In the genomic region with DNA sequence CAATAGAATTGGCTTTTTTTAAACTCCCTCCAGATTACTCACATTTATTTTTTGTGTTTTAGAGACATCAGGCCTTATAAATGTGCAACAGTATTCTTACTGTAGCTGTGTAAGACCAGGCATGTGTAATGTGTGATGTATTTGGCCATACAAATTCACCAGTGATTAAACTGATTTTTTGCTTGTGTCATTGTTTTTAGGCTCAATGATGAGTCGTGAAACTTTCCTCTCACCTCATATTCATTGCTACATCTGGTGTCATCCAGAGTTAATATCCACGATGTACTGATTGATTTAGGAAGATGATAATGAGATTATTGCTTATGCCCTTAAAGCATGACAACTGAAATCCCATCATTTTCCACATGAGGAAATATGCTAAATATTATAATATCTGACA, we compare ENCODE assay signal across 21 cellular contexts.
A peak's percentile ranks its signal among the peaks of the same experiment; 100 is the strongest.
DNase-seq lines count a peak whose midpoint lies in the region; TF ChIP-seq lines count a peak whose summit lies in the region.
"Had no signal": no experiment of that assay in that cellular context is flagged by ENCODE, and none has a peak within 500 bp of the region (broad histone marks: within the 10 kb centered on the region; RNA-seq: fewer than 3 reads in every experiment).

No MANE protein-coding gene starts in this region.

- in situ Hi-C loops in mammary epithelial cell (cut with MboI; ENCODE audit: low sequenced_read_pairs in 2 of 2) = no loop called here

- no peaks in the 10 kb centered on the region for H3K4me1 Mint-ChIP-seq in MCF 10A (ENCODE audit: insufficient read depth, unreplicated experiment)
- H3K4me1 Mint-ChIP-seq: H9 had no signal

- no peak overlapping the region for H3K4me2 ChIP-seq in mammary epithelial cell (ENCODE audit: insufficient read depth, low read depth, low read length)
- H3K4me2 ChIP-seq: SK-N-SH had no signal

- H3K9me3 ChIP-seq in mammary epithelial cell (replicated peaks; ENCODE audit: insufficient read depth, low read length) = no peaks in the 10 kb centered on the region
- H3K9me3 ChIP-seq: BE2C, SK-N-SH had no signal

- 67% methylated on average over 2 of the region's 2 CpGs for WGBS in mammary epithelial cell (ENCODE audit: low coverage, missing lambda C conversion rate)

- no peaks in the 10 kb centered on the region for H3K36me3 ChIP-seq in mammary epithelial cell (ENCODE audit: insufficient read depth, low read length)
- H3K36me3 ChIP-seq: BE2C had no signal

- BruUV-seq in mammary epithelial cell (replicated peaks; lab: Mats Ljungman, UMichigan) (no TSS peak), MCF 10A (replicated peaks; lab: Mats Ljungman, UMichigan) (no TSS peak)

- DNase-seq in mammary epithelial cell (peak; percentile 19), MCF 10A (ENCODE audit: unreplicated experiment) (no peak), amniotic epithelial cell (ENCODE audit: low read depth) (peak; percentile 32), fibroblast of the aortic adventitia (ENCODE audit: low read depth) (peak; percentile 8), GF-D8 (lab: John Stamatoyannopoulos, UW) (no peak), dermis blood vessel endothelial cell (no peak), foreskin fibroblast (no peak)
- DNase-seq in activated CD8-positive, alpha-beta memory T cell treated with anti-CD3 and anti-CD28 coated beads, Interleukin-2, amount 50 U/mL, for 4 hours = no peak
- DNase-seq: BE2C; Calu3; CD8-positive, alpha-beta T cell; DMS79; H9; NCI-H1105 treated with DMSO at 0.1 percent for 48 hours; NCI-H1694; NCI-H2081 treated with DMSO at 0.1 percent for 48 hours; NCI-H510A; NCI-H774; SHP77; SK-N-SH had no signal

- no peak overlapping the region for H3K27ac Mint-ChIP-seq in MCF 10A (ENCODE audit: low read depth, unreplicated experiment)
- H3K27ac Mint-ChIP-seq: CD8-positive, alpha-beta T cell; H9 had no signal

- H3K79me2 ChIP-seq in mammary epithelial cell (ENCODE audit: insufficient read depth, low read length) = no peaks in the 10 kb centered on the region

- no peaks in the 10 kb centered on the region for H3K9me3 Mint-ChIP-seq in MCF 10A (ENCODE audit: unreplicated experiment)
- H3K9me3 Mint-ChIP-seq: CD8-positive, alpha-beta T cell; H9 had no signal

- no peak overlapping the region for H3K9ac ChIP-seq in mammary epithelial cell (ENCODE audit: insufficient read depth, low read length)
- H3K9ac ChIP-seq: SK-N-SH had no signal

- H4K20me1 ChIP-seq in mammary epithelial cell (ENCODE audit: insufficient read depth, low read length) = no peaks in the 10 kb centered on the region

- H2AFZ ChIP-seq in mammary epithelial cell (ENCODE audit: low read depth, low read length) = no peak overlapping the region

- CTCF ChIA-PET in mammary epithelial cell (lab: Charles Lee; ENCODE audit: low non-redundant PET) (no interaction called here), MCF 10A (lab: Yijun Ruan, JAX) (no interaction called here)

- H3K27ac ChIP-seq in mammary epithelial cell (ENCODE audit: insufficient read depth, low read depth, low read length) = no peak overlapping the region

- no peaks in the 10 kb centered on the region for H3K27me3 ChIP-seq in mammary epithelial cell (ENCODE audit: insufficient read depth, low read length)
- H3K27me3 ChIP-seq: BE2C had no signal

- intact Hi-C loops in mammary epithelial cell (cut with micrococcal nuclease) (no loop called here), MCF 10A (cut with micrococcal nuclease) (no loop called here)

- H3K36me3 Mint-ChIP-seq in MCF 10A (ENCODE audit: insufficient read depth, unreplicated experiment) = no peaks in the 10 kb centered on the region

- POLR2A ChIA-PET in MCF 10A (lab: Yijun Ruan, JAX) = no interaction called here

- H3K4me3 ChIP-seq in mammary epithelial cell (replicated peaks in 1 of 3; ENCODE audit: insufficient read depth in 1 of 3, low read depth in 2 of 3, low read length in 3 of 3) (no peak overlapping the region), fibroblast of the aortic adventitia (ENCODE audit: low read depth, low read length) (no peak overlapping the region), foreskin fibroblast (ENCODE audit: low read depth in 1 of 2, low read length in 2 of 2) (no peak overlapping the region)
- H3K4me3 ChIP-seq: K562 had no signal

- dilution Hi-C loops in mammary epithelial cell (cut with HindIII; ENCODE audit: low sequenced_read_pairs) = no loop called here

- no peaks in the 10 kb centered on the region for H3K27me3 Mint-ChIP-seq in MCF 10A (ENCODE audit: insufficient read depth, unreplicated experiment)

- TF ChIP-seq CTCF in mammary epithelial cell (conservative IDR thresholded peaks at IDR 0.05 in 1 of 2, IDR thresholded peaks at IDR 0.05 in 1 of 2; ENCODE audit: extremely low read depth in 1 of 2, insufficient read depth in 1 of 2, low read depth in 1 of 2, low read length in 2 of 2) = no peak
- no peak for TF ChIP-seq CTCF in MCF 10A (IDR thresholded peaks at IDR 0.05; ENCODE audit: unreplicated experiment)
- TF ChIP-seq CTCF in fibroblast of the aortic adventitia (IDR thresholded peaks at IDR 0.05; ENCODE audit: insufficient read depth, low read length) = no peak
- no peak for TF ChIP-seq CTCF in foreskin fibroblast (IDR thresholded peaks at IDR 0.05; ENCODE audit: low read depth, low read length)

- no peak overlapping the region for H3K4me3 Mint-ChIP-seq in MCF 10A (ENCODE audit: unreplicated experiment)
- H3K4me3 Mint-ChIP-seq: CD8-positive, alpha-beta T cell; H9 had no signal

- H3K4me1 ChIP-seq in mammary epithelial cell (ENCODE audit: insufficient read depth, low read length) = peaks cover 10% of the 10 kb centered on the region

Comparison
In these comparisons a context has a peak if more than half of its experiments do, and no peak if none do; other contexts are left out.
1. DNase-seq: peak in mammary epithelial cell (single experiment), amniotic epithelial cell (single experiment) and fibroblast of the aortic adventitia (single experiment); none in MCF 10A (single experiment), activated CD8-positive, alpha-beta memory T cell treated with anti-CD3 and anti-CD28 coated beads, Interleukin-2, amount 50 U/mL, for 4 hours (single experiment), GF-D8 (single experiment), dermis blood vessel endothelial cell (single experiment) and foreskin fibroblast (0 of 2).